8 cellular contexts compared by ENCODE assay signal in the genomic region with DNA sequence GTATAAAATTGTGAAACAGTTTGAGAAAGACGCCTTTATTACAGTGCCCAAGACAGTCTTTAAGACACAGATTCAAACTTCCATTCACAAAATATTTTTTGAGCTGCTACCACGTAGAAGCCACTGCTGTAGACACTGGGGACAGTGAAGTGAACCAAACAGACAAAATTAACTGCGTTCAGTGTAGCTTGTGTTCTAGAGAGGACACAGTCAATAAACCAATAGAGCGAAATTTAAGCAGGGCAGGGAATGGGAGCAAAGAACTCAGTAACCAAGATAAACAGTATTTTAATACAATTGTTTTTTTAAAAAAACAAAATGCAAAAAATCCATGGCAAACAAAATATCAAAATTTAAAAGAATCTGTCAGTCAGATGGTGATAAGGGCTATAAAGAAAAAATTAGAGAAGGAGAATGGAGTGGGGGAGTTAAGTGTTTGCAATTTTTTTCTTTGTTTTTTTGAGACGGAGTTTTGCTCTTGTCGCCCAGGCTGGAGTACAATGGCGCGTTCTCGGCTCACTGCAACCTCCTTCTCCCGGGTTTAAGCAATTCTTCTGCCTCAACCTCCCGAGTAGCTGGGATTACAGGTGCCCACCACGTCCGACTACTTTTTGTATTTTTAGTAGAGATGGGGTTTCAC. TPM values are rescaled to one million over a fixed set of nuclear protein-coding genes. Genes with fewer than 3 reads are reported as not detected.
A peak's percentile ranks its signal among the peaks of the same experiment; 100 is the strongest.
DNase-seq lines count a peak whose midpoint lies in the region; ATAC-seq and TF ChIP-seq lines count a peak whose summit lies in the region.

No MANE protein-coding gene starts in this region.

- H3K27ac ChIP-seq in heart right ventricle = peak overlapping the region in 8 of 10 donors; percentile 15 to 73 (median 48)

- ATAC-seq in GM18511 (IDR thresholded peaks at IDR 0.05; ENCODE audit: unreplicated experiment) (peak; percentile 26), HG02642 (IDR thresholded peaks at IDR 0.05; ENCODE audit: poor library complexity, unreplicated experiment) (peak; percentile 8), SK-N-SH treated with all-trans-retinoic acid at 6 μM for 48 hours (peak; percentile 29), heart right ventricle (peak; percentile 2 to 31 (median 14))
- ATAC-seq in stimulated activated effector memory CD8-positive, alpha-beta T cell treated with anti-CD3 and anti-CD28 coated beads, Interleukin-12 subunit alpha, Interleukin-12 subunit beta, amount 100 ng/mL, for 72 hours = peak; percentile 14

- no peaks in the 10 kb centered on the region for H3K9me3 ChIP-seq in heart right ventricle

- H3K27me3 ChIP-seq in heart right ventricle = no peaks in the 10 kb centered on the region

- no peak for TF ChIP-seq CTCF in heart right ventricle (IDR thresholded peaks at IDR 0.05)

- H3K4me1 Mint-ChIP-seq in stimulated activated effector memory CD8-positive, alpha-beta T cell treated with anti-CD3 and anti-CD28 coated beads, Interleukin-12 subunit alpha, Interleukin-12 subunit beta, amount 100 ng/mL, for 72 hours = peaks cover 21% of the 10 kb centered on the region

- peaks cover 13% of the 10 kb centered on the region for H3K36me3 Mint-ChIP-seq in stimulated activated effector memory CD8-positive, alpha-beta T cell treated with anti-CD3 and anti-CD28 coated beads, Interleukin-12 subunit alpha, Interleukin-12 subunit beta, amount 100 ng/mL, for 72 hours

- peaks cover 0 to 19% (median 13%) of the 10 kb centered on the region in 9 donors for H3K4me1 ChIP-seq in heart right ventricle

- peak overlapping the region; percentile 86 for H3K4me3 Mint-ChIP-seq in stimulated activated effector memory CD8-positive, alpha-beta T cell treated with anti-CD3 and anti-CD28 coated beads, Interleukin-12 subunit alpha, Interleukin-12 subunit beta, amount 100 ng/mL, for 72 hours

- no peaks in the 10 kb centered on the region for H3K9me3 Mint-ChIP-seq in stimulated activated effector memory CD8-positive, alpha-beta T cell treated with anti-CD3 and anti-CD28 coated beads, Interleukin-12 subunit alpha, Interleukin-12 subunit beta, amount 100 ng/mL, for 72 hours

- DNase-seq in heart right ventricle (no peak), DMS153 treated with DMSO at 0.1 percent for 48 hours (lab: John Stamatoyannopoulos, UW; ENCODE audit: unreplicated experiment) (no peak), NCI-H128 (lab: John Stamatoyannopoulos, UW; ENCODE audit: unreplicated experiment) (no peak)
- no peak for DNase-seq in stimulated activated effector memory CD8-positive, alpha-beta T cell treated with anti-CD3 and anti-CD28 coated beads, Interleukin-12 subunit alpha, Interleukin-12 subunit beta, amount 100 ng/mL, for 72 hours (ENCODE audit: low spot score in 2 of 2)
- no peak for DNase-seq in stimulated activated CD4-positive, alpha-beta T cell treated with anti-CD3 and anti-CD28 coated beads, Interleukin-1b, Interleukin-23, amount 100 ng/mL, for 48 hours

- no peaks in the 10 kb centered on the region for H3K36me3 ChIP-seq in heart right ventricle

- intact Hi-C loops in heart right ventricle (cut with DNase I) = no loop called here

- 58 to 65% methylated on average over 13 of the region's 13 CpGs for WGBS in heart right ventricle, 2 donors

- H3K4me3 ChIP-seq in heart right ventricle = peak overlapping the region in 9 of 10 donors; percentile 32 to 97 (median 78)

- H3K27ac Mint-ChIP-seq in stimulated activated effector memory CD8-positive, alpha-beta T cell treated with anti-CD3 and anti-CD28 coated beads, Interleukin-12 subunit alpha, Interleukin-12 subunit beta, amount 100 ng/mL, for 72 hours = peak overlapping the region; percentile 95

TF ChIP-seq in SK-N-SH treated with all-trans-retinoic acid at 6 μM for 48 hours, 23 proteins besides CTCF, POLR2A, EP300 and RAD21:
- TF ChIP-seq CSDC2 (CRISPR knock-in tag; IDR thresholded peaks at IDR 0.05) (no peak), TCF4 (CRISPR knock-in tag; IDR thresholded peaks at IDR 0.05; ENCODE audit: borderline replicate concordance) (no peak), RARB (CRISPR knock-in tag; IDR thresholded peaks at IDR 0.05) (no peak)

RNA-seq across cellular contexts. Expression of a gene that starts 0.7 kb away (rescaled TPM):
- total RNA-seq in heart right ventricle = 1 to 10 TPM; 3.7 to 5.6 (median 4.2) TPM
- 1 to 10 TPM in 1 of 2 donors, under 1 TPM in 1; 0.80 to 3.8 TPM for polyA plus RNA-seq in heart right ventricle

RNA-seq across cellular contexts. Expression of a gene that starts 36.1 kb away (rescaled TPM):
- total RNA-seq in heart right ventricle = 1 to 10 TPM in 1 of 10 donors, under 1 TPM in 4, not detected in 5; 0.13 to 1.0 (median 0.17) TPM
- polyA plus RNA-seq in heart right ventricle = under 1 TPM; 0.06 to 0.15 TPM

RNA-seq across cellular contexts. Expression of a gene that starts 49.4 kb away (rescaled TPM):
- total RNA-seq in heart right ventricle = 10 to 100 TPM; 12.0 to 17.0 (median 15.1) TPM
- polyA plus RNA-seq in heart right ventricle = 10 to 100 TPM; 13.8 to 20.9 TPM
